Comparison of ENCODE assay signal across 14 cellular contexts in the genomic region with DNA sequence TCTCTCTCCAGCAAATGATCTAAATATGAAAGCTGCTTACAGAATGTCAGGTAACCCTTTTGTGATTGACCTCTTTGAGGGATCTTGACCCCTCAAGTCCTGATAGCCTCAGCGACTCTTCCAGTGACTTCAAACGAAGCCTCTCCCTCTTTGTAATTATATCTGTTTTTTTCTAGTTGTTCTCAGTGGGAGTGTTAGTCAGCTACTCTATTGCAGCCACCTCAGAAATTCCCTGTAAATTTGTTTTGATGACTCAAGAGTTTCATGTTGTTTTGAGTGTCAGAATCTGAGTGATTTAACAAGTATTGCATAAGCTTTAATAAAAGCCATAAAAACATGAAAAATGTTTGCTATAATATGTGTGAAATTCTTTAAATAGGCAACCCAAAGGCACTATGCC.
DNase-seq lines count a peak whose midpoint lies in the region; ATAC-seq and TF ChIP-seq lines count a peak whose summit lies in the region.
"Had no signal": no experiment of that assay in that cellular context is flagged by ENCODE, and none has a peak within 500 bp of the region (broad histone marks: within the 10 kb centered on the region; RNA-seq: fewer than 3 reads in every experiment).

No MANE protein-coding gene starts in this region.

- peak overlapping the region in 1 of 8 donors; percentile 22 for H3K27ac ChIP-seq in spleen
- H3K27ac ChIP-seq: neural progenitor cell had no signal

- H3K36me3 ChIP-seq in Caco-2 (ENCODE audit: control insufficient read depth, insufficient read depth, low read length): no peaks in the 10 kb centered on the region
- no peaks in the 10 kb centered on the region for H3K36me3 ChIP-seq in spleen

- H3K9me3 Mint-ChIP-seq in Caco-2 (ENCODE audit: unreplicated experiment): no peaks in the 10 kb centered on the region
- H3K9me3 Mint-ChIP-seq in nephron: peaks cover 10% of the 10 kb centered on the region

- WGBS in spleen, 5 donors: 39 to 73% (median 57%) methylated on average over 2 of the region's 2 CpGs

- no peak for TF ChIP-seq POLR2A in spleen (IDR thresholded peaks at IDR 0.05)

- POLR2A ChIA-PET in Caco-2 (lab: Charles Lee): no interaction called here

- 0 out of 2 replicates have a peak, but pooled peaks cover 6% of the 10 kb centered on the region for H3K4me1 ChIP-seq in Caco-2
- no peaks in the 10 kb centered on the region for H3K4me1 ChIP-seq in spleen
- H3K4me1 ChIP-seq: neural progenitor cell had no signal

- H3K4me3 ChIP-seq in Caco-2 (ENCODE audit: low read depth, low read length) (no peak overlapping the region), spleen (no peak overlapping the region)
- H3K4me3 ChIP-seq: neural progenitor cell had no signal

- no peak for TF ChIP-seq CTCF in Caco-2 (IDR thresholded peaks at IDR 0.05; ENCODE audit: insufficient read depth in 1 of 2, low read depth in 1 of 2, low read length in 1 of 2, severe bottlenecking in 1 of 2, unreplicated experiment in 1 of 2)
- TF ChIP-seq CTCF in nephron (IDR thresholded peaks at IDR 0.05; ENCODE audit: unreplicated experiment in 3 of 3): no peak
- TF ChIP-seq CTCF in spleen (IDR thresholded peaks at IDR 0.05 in 8 of 11, conservative IDR thresholded peaks at IDR 0.05 in 3 of 11): no peak

- intact Hi-C loops in Caco-2 (cut with micrococcal nuclease; ENCODE audit: unreplicated experiment): no loop called here
- intact Hi-C loops in spleen (cut with DNase I; ENCODE audit: low total_unique reads): no loop called here

- H3K4me1 Mint-ChIP-seq in Caco-2 (ENCODE audit: low read depth, unreplicated experiment) (peaks cover 7% of the 10 kb centered on the region), nephron (peaks cover 7% of the 10 kb centered on the region)

- no peaks in the 10 kb centered on the region for H3K27me3 Mint-ChIP-seq in Caco-2 (ENCODE audit: insufficient read depth, unreplicated experiment)
- peaks cover 4% of the 10 kb centered on the region for H3K27me3 Mint-ChIP-seq in nephron (ENCODE audit: low read depth)

- DNase-seq in Caco-2 (no peak), LoVo (ENCODE audit: low spot score) (peak; percentile 79), dedifferentiated amniotic fluid mesenchymal stem cell (ENCODE audit: extremely low spot score) (peak; percentile 75), spleen (no peak), SHP77 treated with DMSO at 0.1 percent for 48 hours (lab: John Stamatoyannopoulos, UW) (no peak)
- DNase-seq: activated CD8-positive, alpha-beta memory T cell treated with anti-CD3 and anti-CD28 coated beads, Interleukin-2, amount 50 U/mL, for 48 hours; H9; NCI-H345; stimulated activated CD4-positive, alpha-beta T cell treated with anti-CD3 and anti-CD28 coated beads, Interleukin-4, amount 100 ng/mL, for 4 hours; T-helper 2 cell had no signal

- H3K27me3 ChIP-seq in Caco-2 (replicated peaks; ENCODE audit: control insufficient read depth, insufficient read depth, low read length) (no peaks in the 10 kb centered on the region), spleen (replicated peaks in 1 of 7) (no peaks in the 10 kb centered on the region)
- H3K27me3 ChIP-seq: neural progenitor cell had no signal

- CTCF ChIA-PET in Caco-2 (lab: Charles Lee): no interaction called here

- ATAC-seq in HG02759 (IDR thresholded peaks at IDR 0.05; ENCODE audit: unreplicated experiment) (no peak), HG02763 (IDR thresholded peaks at IDR 0.05; ENCODE audit: unreplicated experiment) (no peak)

- no TSS peak for BruUV-seq in Caco-2 (replicated peaks; lab: Mats Ljungman, UMichigan)

- H3K4me3 Mint-ChIP-seq in Caco-2 (ENCODE audit: unreplicated experiment): no peak overlapping the region
- no peak overlapping the region for H3K4me3 Mint-ChIP-seq in nephron
- H3K4me3 Mint-ChIP-seq: H9, neural progenitor cell had no signal

- H3K27ac Mint-ChIP-seq in Caco-2 (ENCODE audit: unreplicated experiment) (peak overlapping the region; percentile 3), nephron (peak overlapping the region; percentile 60 to 93 (median 86))
- H3K27ac Mint-ChIP-seq: neural progenitor cell had no signal

- H3K9me3 ChIP-seq in Caco-2 (peaks cover 8% of the 10 kb centered on the region; the same call in 1 of the 2 replicates), spleen (peaks cover 0 to 29% (median 13%) of the 10 kb centered on the region in 8 donors)

- no peaks in the 10 kb centered on the region for H3K36me3 Mint-ChIP-seq in Caco-2 (ENCODE audit: insufficient read depth, unreplicated experiment)
- H3K36me3 Mint-ChIP-seq in nephron (ENCODE audit: low read depth): peaks cover 9% of the 10 kb centered on the region

Comparison
In these comparisons a context has a peak if more than half of its experiments do, and no peak if none do; other contexts are left out.
1. DNase-seq: peak in LoVo (single experiment) and dedifferentiated amniotic fluid mesenchymal stem cell (single experiment); none in Caco-2 (0 of 2), spleen (single experiment) and SHP77 treated with DMSO at 0.1 percent for 48 hours (single experiment).